1 cellular context compared by ENCODE assay signal in genomic region chr2:96626553-96626942, GRCh38.
TF ChIP-seq lines count a peak whose summit lies in the region.

No MANE protein-coding gene starts in this region.

TF ChIP-seq in SK-N-SH treated with all-trans-retinoic acid at 6 μM for 48 hours, 23 proteins besides CTCF, POLR2A, EP300 and RAD21 (continued from another document):
- TF ChIP-seq, protein P1, sequence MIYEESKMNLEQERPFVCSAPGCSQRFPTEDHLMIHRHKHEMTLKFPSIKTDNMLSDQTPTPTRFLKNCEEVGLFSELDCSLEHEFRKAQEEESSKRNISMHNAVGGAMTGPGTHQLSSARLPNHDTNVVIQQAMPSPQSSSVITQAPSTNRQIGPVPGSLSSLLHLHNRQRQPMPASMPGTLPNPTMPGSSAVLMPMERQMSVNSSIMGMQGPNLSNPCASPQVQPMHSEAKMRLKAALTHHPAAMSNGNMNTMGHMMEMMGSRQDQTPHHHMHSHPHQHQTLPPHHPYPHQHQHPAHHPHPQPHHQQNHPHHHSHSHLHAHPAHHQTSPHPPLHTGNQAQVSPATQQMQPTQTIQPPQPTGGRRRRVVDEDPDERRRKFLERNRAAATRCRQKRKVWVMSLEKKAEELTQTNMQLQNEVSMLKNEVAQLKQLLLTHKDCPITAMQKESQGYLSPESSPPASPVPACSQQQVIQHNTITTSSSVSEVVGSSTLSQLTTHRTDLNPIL (CRISPR knock-in tag; IDR thresholded peaks at IDR 0.05; ENCODE audit: low read depth), result no peak
- no peak for TF ChIP-seq CSRNP3 (CRISPR knock-in tag; IDR thresholded peaks at IDR 0.05)
- TF ChIP-seq ZFP3 (CRISPR knock-in tag; IDR thresholded peaks at IDR 0.05), result no peak
- TF ChIP-seq RARB (CRISPR knock-in tag; IDR thresholded peaks at IDR 0.05), result no peak
- no peak for TF ChIP-seq ZC3H10 (CRISPR knock-in tag; IDR thresholded peaks at IDR 0.05)
- TF ChIP-seq, protein P2, sequence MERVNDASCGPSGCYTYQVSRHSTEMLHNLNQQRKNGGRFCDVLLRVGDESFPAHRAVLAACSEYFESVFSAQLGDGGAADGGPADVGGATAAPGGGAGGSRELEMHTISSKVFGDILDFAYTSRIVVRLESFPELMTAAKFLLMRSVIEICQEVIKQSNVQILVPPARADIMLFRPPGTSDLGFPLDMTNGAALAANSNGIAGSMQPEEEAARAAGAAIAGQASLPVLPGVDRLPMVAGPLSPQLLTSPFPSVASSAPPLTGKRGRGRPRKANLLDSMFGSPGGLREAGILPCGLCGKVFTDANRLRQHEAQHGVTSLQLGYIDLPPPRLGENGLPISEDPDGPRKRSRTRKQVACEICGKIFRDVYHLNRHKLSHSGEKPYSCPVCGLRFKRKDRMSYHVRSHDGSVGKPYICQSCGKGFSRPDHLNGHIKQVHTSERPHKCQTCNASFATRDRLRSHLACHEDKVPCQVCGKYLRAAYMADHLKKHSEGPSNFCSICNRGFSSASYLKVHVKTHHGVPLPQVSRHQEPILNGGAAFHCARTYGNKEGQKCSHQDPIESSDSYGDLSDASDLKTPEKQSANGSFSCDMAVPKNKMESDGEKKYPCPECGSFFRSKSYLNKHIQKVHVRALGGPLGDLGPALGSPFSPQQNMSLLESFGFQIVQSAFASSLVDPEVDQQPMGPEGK (CRISPR knock-in tag; IDR thresholded peaks at IDR 0.05; ENCODE audit: borderline replicate concordance), result no peak
